In the genomic region with DNA sequence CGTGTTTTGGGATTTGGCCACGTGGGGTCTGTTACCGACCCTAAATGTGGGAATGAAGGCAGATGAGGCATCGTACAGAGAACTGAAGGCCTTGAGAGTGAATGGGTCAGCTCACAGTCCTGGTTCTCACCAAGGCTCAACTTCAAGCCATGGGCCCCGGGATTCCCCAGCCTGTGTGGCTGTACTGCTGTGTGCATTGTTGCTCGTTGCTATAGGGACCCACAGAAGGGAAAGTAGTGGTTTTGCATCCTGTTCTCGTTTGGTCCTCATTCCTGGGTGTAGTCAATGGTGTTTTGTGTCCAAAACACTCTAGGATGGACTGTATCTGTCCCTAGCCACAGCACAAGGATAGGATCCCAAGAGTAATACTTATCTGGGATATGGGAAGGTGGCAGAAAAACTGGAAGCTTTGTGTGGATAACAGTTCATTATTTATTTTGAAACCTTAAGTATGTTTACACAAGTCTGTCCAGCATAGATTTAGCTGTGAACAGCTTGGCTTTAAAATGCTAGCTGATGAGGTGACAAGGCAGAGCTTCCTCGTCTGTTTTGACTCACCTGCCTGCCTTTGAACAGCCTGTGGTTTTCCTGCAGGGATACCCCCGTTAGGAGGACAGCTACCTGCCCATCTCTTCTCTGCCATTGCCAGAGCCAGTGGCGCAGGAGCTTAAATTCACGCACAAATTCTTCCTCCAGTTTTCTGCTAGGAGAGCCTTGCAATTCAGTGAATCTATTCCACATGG, we compare ENCODE assay signal across 8 cellular contexts.
DNase-seq lines count a peak whose midpoint lies in the region; ATAC-seq and TF ChIP-seq lines count a peak whose summit lies in the region.

No MANE protein-coding gene starts in this region.

- H3K36me3 ChIP-seq in esophagus muscularis mucosa, result peaks cover 21 to 55% (median 49%) of the 10 kb centered on the region in 4 donors

- H3K4me1 ChIP-seq in esophagus muscularis mucosa, result peaks cover 30 to 41% (median 38%) of the 10 kb centered on the region in 4 donors

- TF ChIP-seq POLR2A in esophagus muscularis mucosa (IDR thresholded peaks at IDR 0.05; ENCODE audit: low read depth), result no peak

- intact Hi-C loops in esophagus muscularis mucosa (cut with DNase I), result no loop called here
- intact Hi-C loops in dorsolateral prefrontal cortex (cut with DNase I), result loop anchor here in 1 of 2 donors (5.0 kb wide), 1 partner anchor 86 kb away; a partner anchor contains a TSS

- no peak for TF ChIP-seq EP300 in esophagus muscularis mucosa (IDR thresholded peaks at IDR 0.05)

- no peaks in the 10 kb centered on the region for H3K9me3 ChIP-seq in esophagus muscularis mucosa

- peak; percentile 99 for ATAC-seq in GM21447 (IDR thresholded peaks at IDR 0.05; ENCODE audit: unreplicated experiment)
- peak; percentile 97 for ATAC-seq in HG03575 (IDR thresholded peaks at IDR 0.05; ENCODE audit: extremely low read depth, insufficient number of reproducible peaks, low FRiP score, unreplicated experiment)

- 60% methylated on average over 11 of the region's 11 CpGs for WGBS in esophagus muscularis mucosa

- H3K4me3 ChIP-seq in esophagus muscularis mucosa (no peak overlapping the region), dorsolateral prefrontal cortex (no peak overlapping the region)

- H3K27me3 ChIP-seq in esophagus muscularis mucosa (no peaks in the 10 kb centered on the region), dorsolateral prefrontal cortex (no peaks in the 10 kb centered on the region)

- peak overlapping the region in 3 of 4 donors; percentile 1 to 17 (median 9) for H3K27ac ChIP-seq in esophagus muscularis mucosa (replicated peaks in 1 of 4)
- peak overlapping the region in 3 of 59 donors; percentile 30 to 68 (median 57) for H3K27ac ChIP-seq in dorsolateral prefrontal cortex

- TF ChIP-seq CTCF in GM13976 (IDR thresholded peaks at IDR 0.05; ENCODE audit: borderline replicate concordance, control extremely low read depth, extremely low read depth, insufficient read depth, missing control alignments), result no peak
- no peak for TF ChIP-seq CTCF in esophagus muscularis mucosa (IDR thresholded peaks at IDR 0.05)
- no peak for TF ChIP-seq CTCF in dorsolateral prefrontal cortex (IDR thresholded peaks at IDR 0.05 in 54 of 56, conservative IDR thresholded peaks at IDR 0.05 in 2 of 56; ENCODE audit: low read depth in 1 of 56, partially characterized antibody in 56 of 56)

- DNase-seq in GM13976 (ENCODE audit: low spot score) (peak; percentile 85), esophagus muscularis mucosa (ENCODE audit: extremely low spot score) (no peak), Kasumi-1 (lab: John Stamatoyannopoulos, UW) (no peak), dorsolateral prefrontal cortex (no peak), putamen (ENCODE audit: low spot score) (no peak)
- no peak for DNase-seq in activated CD8-positive, alpha-beta memory T cell treated with anti-CD3 and anti-CD28 coated beads, Interleukin-2, amount 50 U/mL, for 4 hours

- in situ Hi-C loops in GM13976 (cut with MboI; ENCODE audit: low sequenced_read_pairs, unreplicated experiment), result no loop called here
